In the genomic region with DNA sequence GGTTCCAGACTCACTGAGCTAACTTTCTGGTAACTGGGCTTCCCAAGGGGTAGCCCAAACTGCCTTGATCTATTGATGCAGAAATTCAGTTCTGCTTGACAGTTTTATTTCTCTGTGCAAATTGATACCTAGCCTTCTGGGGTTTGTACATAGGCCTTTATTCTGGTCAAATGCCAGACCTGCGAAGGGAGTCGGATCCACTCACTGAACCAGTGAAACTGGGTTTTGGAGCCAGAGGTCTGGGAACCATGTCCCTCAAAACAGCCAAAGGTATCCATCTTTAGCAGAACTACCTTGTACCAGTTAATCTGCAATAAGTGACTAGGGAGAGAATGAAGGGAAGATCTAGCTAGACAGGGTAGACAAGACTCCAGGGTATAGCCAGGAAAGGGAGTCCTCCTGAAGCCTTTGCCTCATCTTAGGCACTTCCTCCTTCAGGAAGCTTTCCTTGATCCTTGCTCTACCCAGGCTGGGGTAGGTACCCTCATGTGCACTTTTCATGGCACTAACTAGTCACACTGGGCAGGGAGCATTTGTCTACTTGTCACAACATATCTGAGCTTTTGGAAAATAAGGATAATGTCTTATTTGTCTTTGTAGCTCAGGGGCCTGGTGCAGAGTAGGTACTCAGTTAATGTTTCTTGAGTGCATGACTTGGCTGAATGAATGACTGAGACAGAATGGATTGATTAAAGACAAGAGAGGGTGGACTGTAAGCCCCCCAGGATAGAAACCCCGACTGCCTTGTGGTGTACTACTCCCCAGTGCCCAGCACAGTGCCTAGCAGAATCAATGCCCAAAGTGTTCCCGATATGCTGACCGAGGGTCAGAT, we compare ENCODE assay signal across 8 cellular contexts. TPM values are rescaled to one million over a fixed set of nuclear protein-coding genes. Genes with fewer than 3 reads are reported as not detected.
DNase-seq lines count a peak whose midpoint lies in the region; ATAC-seq and TF ChIP-seq lines count a peak whose summit lies in the region.

No MANE protein-coding gene starts in this region.

- H3K4me3 ChIP-seq in left ventricle myocardium inferior (peak overlapping the region; percentile 95), choroid plexus epithelial cell (ENCODE audit: low read depth, low read length) (peak overlapping the region; percentile 89), mucosa of stomach (ENCODE audit: low read length) (peak overlapping the region; percentile 94)

- H3K9ac ChIP-seq in mucosa of stomach (ENCODE audit: low read length), result peak overlapping the region; percentile 97

- H3K9me3 ChIP-seq in left ventricle myocardium inferior (replicated peaks) (no peaks in the 10 kb centered on the region), mucosa of stomach (ENCODE audit: control insufficient read depth, low read length) (no peaks in the 10 kb centered on the region)

- peaks cover 59% of the 10 kb centered on the region for H3K4me1 ChIP-seq in left ventricle myocardium inferior
- peaks cover 41% of the 10 kb centered on the region for H3K4me1 ChIP-seq in mucosa of stomach (ENCODE audit: control insufficient read depth, insufficient read depth, low read length)

- no peak for TF ChIP-seq CTCF in left ventricle myocardium inferior (IDR thresholded peaks at IDR 0.05; ENCODE audit: borderline replicate concordance)
- TF ChIP-seq CTCF in choroid plexus epithelial cell (conservative IDR thresholded peaks at IDR 0.05; ENCODE audit: low read depth, low read length), result no peak

- ATAC-seq in Right ventricle myocardium superior (ENCODE audit: poor library complexity) (no peak), GM21825 (IDR thresholded peaks at IDR 0.05; ENCODE audit: unreplicated experiment) (no peak), GM21526 (IDR thresholded peaks at IDR 0.05; ENCODE audit: low FRiP score, unreplicated experiment) (no peak)

- H3K36me3 ChIP-seq in left ventricle myocardium inferior (peaks cover 16% of the 10 kb centered on the region), mucosa of stomach (ENCODE audit: control insufficient read depth, insufficient read depth, low read length) (peaks cover 4% of the 10 kb centered on the region)

- intact Hi-C loops in left ventricle myocardium inferior (cut with micrococcal nuclease) (no loop called here), Right ventricle myocardium superior (cut with DNase I) (no loop called here), posterior vena cava (cut with DNase I) (no loop called here)

- peak overlapping the region; percentile 98 for H3K27ac ChIP-seq in left ventricle myocardium inferior (replicated peaks)

- no peak for DNase-seq in left ventricle myocardium inferior
- DNase-seq in Right ventricle myocardium superior, result no peak
- no peak for DNase-seq in choroid plexus epithelial cell (ENCODE audit: low read depth)
- DNase-seq in NCI-H1417 treated with DMSO at 0.1 percent for 48 hours (lab: John Stamatoyannopoulos, UW), result no peak
- DNase-seq in posterior vena cava (ENCODE audit: low spot score), result no peak

- H3K27me3 ChIP-seq in left ventricle myocardium inferior (ENCODE audit: low read depth), result no peaks in the 10 kb centered on the region
- H3K27me3 ChIP-seq in mucosa of stomach (ENCODE audit: control insufficient read depth, insufficient read depth, low read length), result no peaks in the 10 kb centered on the region

RNA-seq across cellular contexts. Expression of a gene that starts 1.4 kb away (rescaled TPM):
- 11.4 TPM for total RNA-seq in left ventricle myocardium inferior
- total RNA-seq in Right ventricle myocardium superior, result 12.4 TPM
- 10 to 100 TPM; 23.8 to 30.9 TPM for total RNA-seq in posterior vena cava

RNA-seq across cellular contexts. Expression of a gene that starts 6.3 kb away (rescaled TPM):
- total RNA-seq in left ventricle myocardium inferior, result 49.1 TPM
- total RNA-seq in Right ventricle myocardium superior, result 41.7 TPM
- 10 to 100 TPM; 29.0 to 34.1 TPM for total RNA-seq in posterior vena cava

RNA-seq across cellular contexts. Expression of a gene that starts 20.8 kb away (rescaled TPM):
- 19.5 TPM for total RNA-seq in left ventricle myocardium inferior
- 16.9 TPM for total RNA-seq in Right ventricle myocardium superior
- 10 to 100 TPM; 17.2 to 22.5 TPM for total RNA-seq in posterior vena cava
